In genomic region chr6:26187981-26188635, GRCh38 we compare ENCODE assay signal across 7 cellular contexts.
DNase-seq lines count a peak whose midpoint lies in the region; ATAC-seq and TF ChIP-seq lines count a peak whose summit lies in the region.

No MANE protein-coding gene starts in this region.

- WGBS in lower leg skin, 2 donors = 5 to 8% methylated on average over 20 of the region's 20 CpGs

- intact Hi-C loops in lower leg skin (cut with DNase I; ENCODE audit: low total_unique reads) = no loop called here

- peak overlapping the region; percentile 84 to 97 (median 93) for H3K27ac Mint-ChIP-seq in brain

- H3K27me3 ChIP-seq in Peyer's patch = no peaks in the 10 kb centered on the region
- no peaks in the 10 kb centered on the region for H3K27me3 ChIP-seq in WERI-Rb-1 (ENCODE audit: insufficient read depth, low read depth, severe bottlenecking)

- peaks cover 76% of the 10 kb centered on the region for H3K4me1 Mint-ChIP-seq in brain

- H3K4me3 ChIP-seq in Peyer's patch (peak overlapping the region; percentile 47 to 59 (median 53)), lower leg skin (ENCODE audit: low read depth, poor library complexity, severe bottlenecking) (peak overlapping the region; percentile 0), WERI-Rb-1 (ENCODE audit: low read depth, low read length) (no peak overlapping the region)

- DNase-seq in Peyer's patch = peak in 2 of 3 donors; percentile 63 to 68
- no peak for DNase-seq in lower leg skin (ENCODE audit: low spot score in 2 of 2)
- no peak for DNase-seq in WERI-Rb-1

- TF ChIP-seq CTCF in Peyer's patch (IDR thresholded peaks at IDR 0.05) (no peak), brain (conservative IDR thresholded peaks at IDR 0.05) (no peak), lower leg skin (IDR thresholded peaks at IDR 0.05) (no peak), WERI-Rb-1 (IDR thresholded peaks at IDR 0.05; ENCODE audit: low read depth, low read length) (no peak)

- peaks cover 0 to 2% (median 0%) of the 10 kb centered on the region in 4 donors for H3K4me1 ChIP-seq in Peyer's patch

- H3K27ac ChIP-seq in Peyer's patch (peak overlapping the region; percentile 86 to 92 (median 90)), temporal lobe (ENCODE audit: low read depth, low read length) (peak overlapping the region; percentile 72), WERI-Rb-1 (no peak overlapping the region)

- ATAC-seq in GM18907 (IDR thresholded peaks at IDR 0.05; ENCODE audit: unreplicated experiment) (peak; percentile 14), HG02981 (IDR thresholded peaks at IDR 0.05; ENCODE audit: unreplicated experiment) (peak; percentile 18)

- peaks cover 2% of the 10 kb centered on the region for H3K27me3 Mint-ChIP-seq in brain

- TF ChIP-seq POLR2A in Peyer's patch (IDR thresholded peaks at IDR 0.05) (no peak), lower leg skin (IDR thresholded peaks at IDR 0.05) (no peak)

- peaks cover 0 to 3% (median 0%) of the 10 kb centered on the region in 5 experiments for H3K9me3 Mint-ChIP-seq in brain

- no peaks in the 10 kb centered on the region for H3K9me3 ChIP-seq in Peyer's patch
- peaks cover 2% of the 10 kb centered on the region for H3K9me3 ChIP-seq in WERI-Rb-1 (ENCODE audit: severe bottlenecking)

- H3K36me3 ChIP-seq in Peyer's patch (no peaks in the 10 kb centered on the region), WERI-Rb-1 (no peaks in the 10 kb centered on the region)

- no peaks in the 10 kb centered on the region for H3K36me3 Mint-ChIP-seq in brain

- H3K4me3 Mint-ChIP-seq in brain = peak overlapping the region; percentile 86 to 95 (median 89)

Comparison
In these comparisons a context has a peak if more than half of its experiments do, and no peak if none do; other contexts are left out.
1. DNase-seq: peak in Peyer's patch (2 of 3); none in lower leg skin (0 of 2) and WERI-Rb-1 (single experiment).